ENCODE assay signal across 8 cellular contexts in the genomic region with DNA sequence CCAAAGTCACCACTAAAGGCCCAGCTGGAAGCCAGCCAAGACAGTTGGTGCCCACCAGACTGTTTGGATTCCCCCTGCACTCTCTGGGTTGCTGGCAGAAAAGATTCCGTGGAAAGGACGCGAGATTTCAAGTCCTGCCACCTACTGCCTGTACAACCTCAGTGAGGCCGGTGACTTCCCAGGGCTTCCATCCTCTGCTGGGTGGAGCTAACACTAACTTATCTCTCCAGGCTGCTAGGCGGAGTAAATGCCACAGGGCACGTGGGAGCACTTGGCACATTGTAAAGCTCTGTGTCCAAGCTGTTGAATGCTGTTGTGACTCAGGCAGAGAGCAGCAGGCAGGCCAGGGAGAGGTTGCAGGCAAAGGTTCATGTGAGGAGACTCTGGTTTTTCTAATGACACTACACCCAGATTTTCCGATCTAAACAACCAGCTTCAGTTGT. TPM values are rescaled to one million over a fixed set of nuclear protein-coding genes. Genes with fewer than 3 reads are reported as not detected.
DNase-seq lines count a peak whose midpoint lies in the region; ATAC-seq and TF ChIP-seq lines count a peak whose summit lies in the region.

No MANE protein-coding gene starts in this region.

- no peak overlapping the region for H3K27ac Mint-ChIP-seq in Caco-2 (ENCODE audit: unreplicated experiment)
- no peak overlapping the region for H3K27ac Mint-ChIP-seq in activated CD4-positive, alpha-beta T cell treated with anti-CD3 and anti-CD28 coated beads, Interleukin-2, amount 10 ng/mL, durations not matched to agents 7 days and 5 days

- no peaks in the 10 kb centered on the region for H3K79me2 ChIP-seq in mammary epithelial cell (ENCODE audit: insufficient read depth, low read length)

- no peaks in the 10 kb centered on the region; the same call in 1 of the 2 replicates for H3K4me1 ChIP-seq in Caco-2
- H3K4me1 ChIP-seq in mammary epithelial cell (ENCODE audit: insufficient read depth, low read length): no peaks in the 10 kb centered on the region
- peaks cover 22 to 30% of the 10 kb centered on the region in 2 donors for H3K4me1 ChIP-seq in left lung
- H3K4me1 ChIP-seq in uterus: peaks cover 8 to 23% of the 10 kb centered on the region in 2 donors

- H3K27ac ChIP-seq in mammary epithelial cell (ENCODE audit: insufficient read depth, low read depth, low read length) (no peak overlapping the region), left lung (peak overlapping the region; percentile 45 to 80), uterus (peak overlapping the region; percentile 68 to 71)

- ATAC-seq in left lung: peak; percentile 84

- TF ChIP-seq POLR2A in uterus (IDR thresholded peaks at IDR 0.05): no peak

- H4K20me1 ChIP-seq in mammary epithelial cell (ENCODE audit: insufficient read depth, low read length): no peaks in the 10 kb centered on the region

- H3K27me3 Mint-ChIP-seq in Caco-2 (ENCODE audit: insufficient read depth, unreplicated experiment): no peaks in the 10 kb centered on the region
- no peaks in the 10 kb centered on the region for H3K27me3 Mint-ChIP-seq in activated CD4-positive, alpha-beta T cell treated with anti-CD3 and anti-CD28 coated beads, Interleukin-2, amount 10 ng/mL, durations not matched to agents 7 days and 5 days

- peaks cover 10% of the 10 kb centered on the region for H3K4me1 Mint-ChIP-seq in Caco-2 (ENCODE audit: low read depth, unreplicated experiment)
- peaks cover 2% of the 10 kb centered on the region for H3K4me1 Mint-ChIP-seq in activated CD4-positive, alpha-beta T cell treated with anti-CD3 and anti-CD28 coated beads, Interleukin-2, amount 10 ng/mL, durations not matched to agents 7 days and 5 days

- no peaks in the 10 kb centered on the region for H3K9me3 Mint-ChIP-seq in Caco-2 (ENCODE audit: unreplicated experiment)
- H3K9me3 Mint-ChIP-seq in activated CD4-positive, alpha-beta T cell treated with anti-CD3 and anti-CD28 coated beads, Interleukin-2, amount 10 ng/mL, durations not matched to agents 7 days and 5 days: no peaks in the 10 kb centered on the region

- peak; percentile 61 to 68 for DNase-seq in Caco-2
- peak; percentile 95 for DNase-seq in NCI-H2029 (lab: John Stamatoyannopoulos, UW)
- peak; percentile 87 for DNase-seq in mammary epithelial cell
- peak; percentile 87 to 91 for DNase-seq in left lung
- DNase-seq in uterus: peak; percentile 88 to 91
- no peak for DNase-seq in activated CD4-positive, alpha-beta T cell treated with anti-CD3 and anti-CD28 coated beads, Interleukin-2, amount 10 ng/mL, durations not matched to agents 7 days and 5 days
- DNase-seq in SKM-1 (lab: John Stamatoyannopoulos, UW; ENCODE audit: unreplicated experiment): no peak
- no peak for DNase-seq in GM19238 (ENCODE audit: insufficient read length, low spot score)

- H3K36me3 ChIP-seq in Caco-2 (ENCODE audit: control insufficient read depth, insufficient read depth, low read length): no peaks in the 10 kb centered on the region
- H3K36me3 ChIP-seq in mammary epithelial cell (ENCODE audit: insufficient read depth, low read length): no peaks in the 10 kb centered on the region
- H3K36me3 ChIP-seq in left lung: no peaks in the 10 kb centered on the region
- H3K36me3 ChIP-seq in uterus: no peaks in the 10 kb centered on the region

- H3K27me3 ChIP-seq in Caco-2 (replicated peaks; ENCODE audit: control insufficient read depth, insufficient read depth, low read length) (no peaks in the 10 kb centered on the region), mammary epithelial cell (ENCODE audit: insufficient read depth, low read length) (peaks cover 2% of the 10 kb centered on the region), left lung (no peaks in the 10 kb centered on the region), uterus (no peaks in the 10 kb centered on the region)

- no peak overlapping the region for H3K4me3 Mint-ChIP-seq in Caco-2 (ENCODE audit: unreplicated experiment)
- H3K4me3 Mint-ChIP-seq in activated CD4-positive, alpha-beta T cell treated with anti-CD3 and anti-CD28 coated beads, Interleukin-2, amount 10 ng/mL, durations not matched to agents 7 days and 5 days: no peak overlapping the region

- BruUV-seq in Caco-2 (replicated peaks; lab: Mats Ljungman, UMichigan) (no TSS peak), mammary epithelial cell (replicated peaks; lab: Mats Ljungman, UMichigan) (no TSS peak)

- H3K36me3 Mint-ChIP-seq in Caco-2 (ENCODE audit: insufficient read depth, unreplicated experiment): no peaks in the 10 kb centered on the region
- no peaks in the 10 kb centered on the region for H3K36me3 Mint-ChIP-seq in activated CD4-positive, alpha-beta T cell treated with anti-CD3 and anti-CD28 coated beads, Interleukin-2, amount 10 ng/mL, durations not matched to agents 7 days and 5 days (ENCODE audit: low read depth)

- WGBS in mammary epithelial cell (ENCODE audit: low coverage, missing lambda C conversion rate): 23% methylated on average over 5 of the region's 7 CpGs

- dilution Hi-C loops in mammary epithelial cell (cut with HindIII; ENCODE audit: low sequenced_read_pairs): no loop called here

- no peak overlapping the region for H3K9ac ChIP-seq in mammary epithelial cell (ENCODE audit: insufficient read depth, low read length)

- in situ Hi-C loops in mammary epithelial cell (cut with MboI; ENCODE audit: low sequenced_read_pairs in 2 of 2): no loop called here

- CTCF ChIA-PET in Caco-2 (lab: Charles Lee) (no interaction called here), mammary epithelial cell (lab: Charles Lee; ENCODE audit: low non-redundant PET) (no interaction called here)
- CTCF ChIA-PET in activated CD4-positive, alpha-beta T cell treated with anti-CD3 and anti-CD28 coated beads, Interleukin-2, amount 10 ng/mL, durations not matched to agents 7 days and 5 days (lab: Charles Lee): no interaction called here

- H3K4me3 ChIP-seq in Caco-2 (ENCODE audit: low read depth, low read length) (no peak overlapping the region), mammary epithelial cell (replicated peaks in 1 of 3; ENCODE audit: insufficient read depth in 1 of 3, low read depth in 2 of 3, low read length in 3 of 3) (no peak overlapping the region), left lung (no peak overlapping the region), uterus (no peak overlapping the region)

- TF ChIP-seq CTCF in Caco-2 (IDR thresholded peaks at IDR 0.05; ENCODE audit: insufficient read depth in 1 of 2, low read depth in 1 of 2, low read length in 1 of 2, severe bottlenecking in 1 of 2, unreplicated experiment in 1 of 2) (peak in 1 of 2 experiments; percentile 27), mammary epithelial cell (conservative IDR thresholded peaks at IDR 0.05 in 1 of 2, IDR thresholded peaks at IDR 0.05 in 1 of 2; ENCODE audit: extremely low read depth in 1 of 2, insufficient read depth in 1 of 2, low read depth in 1 of 2, low read length in 2 of 2) (peak in 1 of 2 donors; percentile 2), left lung (IDR thresholded peaks at IDR 0.05) (no peak), uterus (IDR thresholded peaks at IDR 0.05) (no peak)

- POLR2A ChIA-PET in Caco-2 (lab: Charles Lee): interaction anchor here (0.6 kb wide), 1 partner anchor 25 kb away, joined by 3 read pairs; no protein-coding TSS in a partner anchor
- POLR2A ChIA-PET in activated CD4-positive, alpha-beta T cell treated with anti-CD3 and anti-CD28 coated beads, Interleukin-2, amount 10 ng/mL, durations not matched to agents 7 days and 5 days (lab: Charles Lee): no interaction called here

- no peak overlapping the region for H2AFZ ChIP-seq in mammary epithelial cell (ENCODE audit: low read depth, low read length)

- intact Hi-C loops in Caco-2 (cut with micrococcal nuclease; ENCODE audit: unreplicated experiment) (no loop called here), mammary epithelial cell (cut with micrococcal nuclease) (no loop called here), left lung (cut with DNase I) (no loop called here), uterus (cut with DNase I; ENCODE audit: low total_unique reads) (no loop called here)

- H3K9me3 ChIP-seq in Caco-2 (no peaks in the 10 kb centered on the region), mammary epithelial cell (replicated peaks; ENCODE audit: insufficient read depth, low read length) (no peaks in the 10 kb centered on the region), left lung (no peaks in the 10 kb centered on the region), uterus (no peaks in the 10 kb centered on the region)

- H3K4me2 ChIP-seq in mammary epithelial cell (ENCODE audit: insufficient read depth, low read depth, low read length): no peak overlapping the region

RNA-seq across cellular contexts. Expression of gene CDON, which starts 50.9 kb away (rescaled TPM):
- 5.7 and 6.8 TPM in 2 replicates for total RNA-seq in Caco-2 (2022)
- 1 to 10 TPM; 1.9 to 3.8 TPM for total RNA-seq in mammary epithelial cell
- polyA plus RNA-seq in mammary epithelial cell: 1.6 TPM
- not detected for polyA minus RNA-seq in mammary epithelial cell
- total RNA-seq in left lung: 10 to 100 TPM; 10.7 to 16.3 TPM
- 100 to 1,000 TPM in 3 of 4 donors, 10 to 100 TPM in 1; 38.5 to 261 (median 213) TPM for total RNA-seq in uterus
- 1 to 10 TPM; 2.6 to 3.4 TPM for total RNA-seq in activated CD4-positive, alpha-beta T cell treated with anti-CD3 and anti-CD28 coated beads, Interleukin-2, amount 10 ng/mL, durations not matched to agents 7 days and 5 days

Comparison
In these comparisons a context has a peak if more than half of its experiments do, and no peak if none do; other contexts are left out.
1. DNase-seq: peak in Caco-2 (2 of 2), NCI-H2029 (single experiment), mammary epithelial cell (single experiment), left lung (2 of 2) and uterus (2 of 2); none in activated CD4-positive, alpha-beta T cell treated with anti-CD3 and anti-CD28 coated beads, Interleukin-2, amount 10 ng/mL, durations not matched to agents 7 days and 5 days (single experiment), SKM-1 (single experiment) and GM19238 (single experiment).